Comparison of ENCODE assay signal across 1 cellular context in the genomic region with DNA sequence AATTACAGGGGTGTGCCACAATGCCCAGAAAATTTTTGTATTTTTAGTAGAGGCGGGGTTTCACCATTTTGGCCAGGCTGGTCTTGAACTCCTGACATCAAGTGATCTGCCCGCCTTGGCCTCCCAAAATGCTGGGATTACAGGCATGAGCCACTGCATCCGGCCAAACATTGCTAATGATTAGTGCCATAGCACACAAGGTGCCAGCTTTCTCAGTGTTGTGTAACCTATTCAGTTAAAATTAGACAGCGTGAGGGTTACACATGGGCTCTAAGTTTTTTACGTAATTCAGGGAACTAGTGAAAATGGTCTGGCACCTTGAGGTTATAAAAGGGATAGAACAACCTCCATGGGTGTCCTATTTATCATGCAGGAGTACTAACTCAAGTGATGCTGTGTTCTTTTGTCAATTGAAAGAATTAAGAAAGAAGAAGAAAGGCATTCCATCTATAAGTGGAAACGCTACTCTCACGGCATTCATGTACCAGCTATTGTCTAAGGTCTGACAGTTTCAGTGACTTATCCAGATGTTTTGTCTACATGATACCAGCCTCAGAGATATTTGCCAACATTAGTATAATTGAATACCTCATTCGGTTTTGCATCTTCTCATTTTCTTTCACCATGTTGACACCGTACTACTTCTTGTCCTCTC.
TF ChIP-seq lines count a peak whose summit lies in the region.

No MANE protein-coding gene starts in this region.

TF ChIP-seq in HepG2, 621 proteins besides CTCF, POLR2A, EP300 and RAD21 (continued from another document):
- TF ChIP-seq SMARCE1 (IDR thresholded peaks at IDR 0.05; ENCODE audit: borderline replicate concordance) (no peak), ZNF644 (CRISPR knock-in tag; IDR thresholded peaks at IDR 0.05; ENCODE audit: low read depth) (no peak), MTF1 (CRISPR knock-in tag; IDR thresholded peaks at IDR 0.05) (no peak), ZNF441 (CRISPR knock-in tag; IDR thresholded peaks at IDR 0.05; ENCODE audit: borderline replicate concordance) (no peak), MIXL1 (CRISPR knock-in tag; IDR thresholded peaks at IDR 0.05) (no peak), CCAR2 (optimal IDR thresholded peaks at IDR 0.05; ENCODE audit: low read depth, low read length) (no peak)
- TF ChIP-seq, protein P1, sequence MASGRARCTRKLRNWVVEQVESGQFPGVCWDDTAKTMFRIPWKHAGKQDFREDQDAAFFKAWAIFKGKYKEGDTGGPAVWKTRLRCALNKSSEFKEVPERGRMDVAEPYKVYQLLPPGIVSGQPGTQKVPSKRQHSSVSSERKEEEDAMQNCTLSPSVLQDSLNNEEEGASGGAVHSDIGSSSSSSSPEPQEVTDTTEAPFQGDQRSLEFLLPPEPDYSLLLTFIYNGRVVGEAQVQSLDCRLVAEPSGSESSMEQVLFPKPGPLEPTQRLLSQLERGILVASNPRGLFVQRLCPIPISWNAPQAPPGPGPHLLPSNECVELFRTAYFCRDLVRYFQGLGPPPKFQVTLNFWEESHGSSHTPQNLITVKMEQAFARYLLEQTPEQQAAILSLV (CRISPR knock-in tag; IDR thresholded peaks at IDR 0.05; ENCODE audit: borderline replicate concordance) = no peak
